10 cellular contexts compared by ENCODE assay signal in the genomic region with DNA sequence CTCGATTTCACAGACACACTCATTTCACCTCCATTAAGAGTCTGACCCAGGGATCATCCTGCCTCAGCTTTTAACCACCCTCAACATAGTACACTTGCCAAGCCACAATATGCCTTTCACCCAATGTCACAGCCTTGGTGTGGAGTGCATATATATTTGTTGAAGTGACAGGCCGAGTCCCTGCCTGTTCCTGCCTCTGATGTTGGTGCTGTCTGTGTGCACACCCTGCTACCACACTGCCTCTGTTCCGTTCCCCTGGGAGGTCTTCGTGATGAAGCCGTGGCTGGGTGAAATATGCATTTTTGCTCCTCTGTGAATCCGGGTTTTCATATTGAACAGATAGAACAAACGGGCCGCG.
A peak's percentile ranks its signal among the peaks of the same experiment; 100 is the strongest.
DNase-seq lines count a peak whose midpoint lies in the region; ATAC-seq and TF ChIP-seq lines count a peak whose summit lies in the region.
"Had no signal": no experiment of that assay in that cellular context is flagged by ENCODE, and none has a peak within 500 bp of the region (broad histone marks: within the 10 kb centered on the region; RNA-seq: fewer than 3 reads in every experiment).

No MANE protein-coding gene starts in this region.

- intact Hi-C loops in breast epithelium (cut with DNase I; ENCODE audit: low total_unique reads), result loop anchor here (10.0 kb wide), 1 partner anchor 93 kb away; a partner anchor contains a TSS
- intact Hi-C loops in MCF 10A (cut with micrococcal nuclease), result no loop called here
- intact Hi-C loops in PC-3 (cut with micrococcal nuclease), result no loop called here
- intact Hi-C loops in naive thymus-derived CD4-positive, alpha-beta T cell (cut with micrococcal nuclease), result no loop called here
- intact Hi-C loops in upper lobe of right lung (cut with DNase I), result no loop called here

- no peak overlapping the region for H3K4me3 Mint-ChIP-seq in MCF 10A (ENCODE audit: unreplicated experiment)
- no peak overlapping the region for H3K4me3 Mint-ChIP-seq in naive thymus-derived CD4-positive, alpha-beta T cell

- H3K9ac ChIP-seq in PC-3 (ENCODE audit: low read length), result peak overlapping the region; percentile 50

- no peaks in the 10 kb centered on the region for H3K9me3 Mint-ChIP-seq in MCF 10A (ENCODE audit: unreplicated experiment)
- peaks cover 0 to 2% (median 0%) of the 10 kb centered on the region in 11 donors for H3K9me3 Mint-ChIP-seq in naive thymus-derived CD4-positive, alpha-beta T cell

- H4K20me1 ChIP-seq in PC-3 (ENCODE audit: low read length), result no peaks in the 10 kb centered on the region

- H3K27ac ChIP-seq in breast epithelium, result peak overlapping the region; percentile 70 to 86
- H3K27ac ChIP-seq in PC-3 (ENCODE audit: low read length), result peak overlapping the region; percentile 99
- no peak overlapping the region for H3K27ac ChIP-seq in naive thymus-derived CD4-positive, alpha-beta T cell (ENCODE audit: low read depth, low read length)
- no peak overlapping the region for H3K27ac ChIP-seq in upper lobe of right lung

- peak overlapping the region in 1 of 3 donors; percentile 49 for H3K4me3 ChIP-seq in breast epithelium
- no peak overlapping the region for H3K4me3 ChIP-seq in PC-3 (ENCODE audit: low read length)
- no peak overlapping the region for H3K4me3 ChIP-seq in naive thymus-derived CD4-positive, alpha-beta T cell (ENCODE audit: low read length)
- peak overlapping the region; percentile 4 for H3K4me3 ChIP-seq in upper lobe of right lung

- POLR2A ChIA-PET in MCF 10A (lab: Yijun Ruan, JAX), result no interaction called here
- POLR2A ChIA-PET in PC-3 (lab: Charles Lee; ENCODE audit: unreplicated experiment), result no interaction called here
- POLR2A ChIA-PET in naive thymus-derived CD4-positive, alpha-beta T cell (lab: Charles Lee), result no interaction called here

- H3K4me2 ChIP-seq in PC-3 (ENCODE audit: low read length), result peak overlapping the region; percentile 42

- TF ChIP-seq CTCF in breast epithelium (IDR thresholded peaks at IDR 0.05) (no peak), MCF 10A (IDR thresholded peaks at IDR 0.05; ENCODE audit: unreplicated experiment) (no peak), PC-3 (conservative IDR thresholded peaks at IDR 0.05; ENCODE audit: low read depth, low read length) (no peak), upper lobe of right lung (IDR thresholded peaks at IDR 0.05) (no peak)

- H3K4me1 Mint-ChIP-seq in MCF 10A (ENCODE audit: insufficient read depth, unreplicated experiment), result peaks cover 18% of the 10 kb centered on the region
- H3K4me1 Mint-ChIP-seq in naive thymus-derived CD4-positive, alpha-beta T cell, result peaks cover 6 to 74% (median 58%) of the 10 kb centered on the region in 7 donors

- H3K36me3 Mint-ChIP-seq in MCF 10A (ENCODE audit: insufficient read depth, unreplicated experiment), result no peaks in the 10 kb centered on the region
- peaks cover 0 to 16% (median 2%) of the 10 kb centered on the region in 5 donors for H3K36me3 Mint-ChIP-seq in naive thymus-derived CD4-positive, alpha-beta T cell

- TF ChIP-seq POLR2A in breast epithelium (IDR thresholded peaks at IDR 0.05), result no peak

- H3K27me3 Mint-ChIP-seq in MCF 10A (ENCODE audit: insufficient read depth, unreplicated experiment), result peaks cover 28% of the 10 kb centered on the region
- no peaks in the 10 kb centered on the region for H3K27me3 Mint-ChIP-seq in naive thymus-derived CD4-positive, alpha-beta T cell

- H3K36me3 ChIP-seq in breast epithelium (no peaks in the 10 kb centered on the region), PC-3 (ENCODE audit: low read depth, low read length) (no peaks in the 10 kb centered on the region), upper lobe of right lung (no peaks in the 10 kb centered on the region)
- H3K36me3 ChIP-seq in naive thymus-derived CD4-positive, alpha-beta T cell (ENCODE audit: control insufficient read depth in 2 of 3, insufficient read depth in 3 of 3, low read length in 3 of 3), result peaks cover 0 to 34% (median 0%) of the 10 kb centered on the region in 3 experiments

- CTCF ChIA-PET in MCF 10A (lab: Yijun Ruan, JAX), result interaction anchor here (0.6 kb wide), 1 partner anchor 78 kb away, joined by 3 read pairs; no protein-coding TSS in a partner anchor
- CTCF ChIA-PET in PC-3 (lab: Charles Lee), result interaction anchor here (0.6 to 0.9 kb wide), 3 partner anchors 30 to 102 kb away, joined by 3 read pairs; no protein-coding TSS in a partner anchor
- CTCF ChIA-PET in naive thymus-derived CD4-positive, alpha-beta T cell (lab: Charles Lee), result no interaction called here

- H3K27me3 ChIP-seq in breast epithelium (no peaks in the 10 kb centered on the region), PC-3 (ENCODE audit: low read length) (no peaks in the 10 kb centered on the region), upper lobe of right lung (no peaks in the 10 kb centered on the region)
- no peaks in the 10 kb centered on the region for H3K27me3 ChIP-seq in naive thymus-derived CD4-positive, alpha-beta T cell (ENCODE audit: control insufficient read depth in 2 of 2, insufficient read depth in 2 of 2, low read length in 2 of 2)

- H3K4me1 ChIP-seq in breast epithelium (peaks cover 8 to 12% of the 10 kb centered on the region in 2 donors), PC-3 (ENCODE audit: insufficient read depth, low read length) (peaks cover 48% of the 10 kb centered on the region), upper lobe of right lung (peaks cover 23% of the 10 kb centered on the region)
- no peaks in the 10 kb centered on the region for H3K4me1 ChIP-seq in naive thymus-derived CD4-positive, alpha-beta T cell (ENCODE audit: control insufficient read depth in 2 of 2, insufficient read depth in 2 of 2, low read length in 2 of 2)

- no peak for ATAC-seq in PC-3
- no peak for ATAC-seq in naive thymus-derived CD4-positive, alpha-beta T cell
- no peak for ATAC-seq in upper lobe of right lung
- ATAC-seq in HG02884 (IDR thresholded peaks at IDR 0.05; ENCODE audit: unreplicated experiment), result no peak
- ATAC-seq in GM19397 (IDR thresholded peaks at IDR 0.05; ENCODE audit: unreplicated experiment), result no peak

- H3F3A ChIP-seq in PC-3 (ENCODE audit: low read length, unreplicated experiment), result peaks cover 4% of the 10 kb centered on the region

- no peak for DNase-seq in breast epithelium (ENCODE audit: low spot score in 2 of 2)
- no peak for DNase-seq in MCF 10A (ENCODE audit: unreplicated experiment)
- no peak for DNase-seq in PC-3
- no peak for DNase-seq in naive thymus-derived CD4-positive, alpha-beta T cell
- DNase-seq in upper lobe of right lung, result no peak
- DNase-seq in LoVo (ENCODE audit: low spot score), result no peak
- DNase-seq: activated CD4-positive, alpha-beta T cell treated with anti-CD3 and anti-CD28 coated beads, Interleukin-2, amount 50 U/mL, for 1 hour; NCI-H446 treated with DMSO at 0.1 percent for 48 hours had no signal

- H3K9me3 ChIP-seq in breast epithelium (no peaks in the 10 kb centered on the region), PC-3 (ENCODE audit: low read length) (no peaks in the 10 kb centered on the region), upper lobe of right lung (no peaks in the 10 kb centered on the region)
- H3K9me3 ChIP-seq in naive thymus-derived CD4-positive, alpha-beta T cell (ENCODE audit: control insufficient read depth in 2 of 3, low read length in 3 of 3), result no peaks in the 10 kb centered on the region

- BruUV-seq in MCF 10A (replicated peaks; lab: Mats Ljungman, UMichigan) (no TSS peak), PC-3 (replicated peaks; lab: Mats Ljungman, UMichigan) (no TSS peak)

- no peak overlapping the region for H3K27ac Mint-ChIP-seq in MCF 10A (ENCODE audit: low read depth, unreplicated experiment)
- peak overlapping the region in 8 of 9 donors; percentile 19 to 90 (median 60) for H3K27ac Mint-ChIP-seq in naive thymus-derived CD4-positive, alpha-beta T cell

- H2AFZ ChIP-seq in PC-3 (ENCODE audit: low read length), result no peak overlapping the region

- no peaks in the 10 kb centered on the region for H3K79me2 ChIP-seq in PC-3 (ENCODE audit: low read length)

- H3K9me2 ChIP-seq in PC-3 (replicated peaks; ENCODE audit: low read length), result no peaks in the 10 kb centered on the region

Comparison
In these comparisons a context has a peak if more than half of its experiments do, and no peak if none do; other contexts are left out.
1. H3K27ac ChIP-seq: peak in breast epithelium (2 of 2) and PC-3 (single experiment); none in naive thymus-derived CD4-positive, alpha-beta T cell (single experiment) and upper lobe of right lung (single experiment).